ENCODE assay signal across 10 cellular contexts in genomic region chr1:63713627-63714481, GRCh38. TPM values are rescaled to one million over a fixed set of nuclear protein-coding genes. Genes with fewer than 3 reads are reported as not detected.
DNase-seq lines count a peak whose midpoint lies in the region; ATAC-seq and TF ChIP-seq lines count a peak whose summit lies in the region.
"Had no signal": no experiment of that assay in that cellular context is flagged by ENCODE, and none has a peak within 500 bp of the region (broad histone marks: within the 10 kb centered on the region; RNA-seq: fewer than 3 reads in every experiment).

No MANE protein-coding gene starts in this region.

- intact Hi-C loops in PC-3 (cut with micrococcal nuclease): no loop called here
- intact Hi-C loops in activated CD8-positive, alpha-beta T cell treated with anti-CD3 and anti-CD28 coated beads for 36 hours (cut with micrococcal nuclease): no loop called here
- intact Hi-C loops in naive thymus-derived CD4-positive, alpha-beta T cell (cut with micrococcal nuclease): no loop called here

- H3K4me3 Mint-ChIP-seq in activated CD8-positive, alpha-beta T cell treated with anti-CD3 and anti-CD28 coated beads for 36 hours: no peak overlapping the region
- no peak overlapping the region for H3K4me3 Mint-ChIP-seq in naive thymus-derived CD4-positive, alpha-beta T cell

- H3K9me2 ChIP-seq in PC-3 (replicated peaks; ENCODE audit: low read length): no peaks in the 10 kb centered on the region

- H3K27me3 ChIP-seq in PC-3 (ENCODE audit: low read length): no peaks in the 10 kb centered on the region
- no peaks in the 10 kb centered on the region for H3K27me3 ChIP-seq in naive thymus-derived CD4-positive, alpha-beta T cell (ENCODE audit: control insufficient read depth in 2 of 2, insufficient read depth in 2 of 2, low read length in 2 of 2)

- ATAC-seq in HG02610 (IDR thresholded peaks at IDR 0.05; ENCODE audit: unreplicated experiment) (peak; percentile 72), PC-3 (peak; percentile 91)
- no peak for ATAC-seq in activated CD8-positive, alpha-beta T cell treated with anti-CD3 and anti-CD28 coated beads for 36 hours
- no peak for ATAC-seq in naive thymus-derived CD4-positive, alpha-beta T cell

- POLR2A ChIA-PET in PC-3 (lab: Charles Lee; ENCODE audit: unreplicated experiment): no interaction called here
- POLR2A ChIA-PET in activated CD8-positive, alpha-beta T cell treated with anti-CD3 and anti-CD28 coated beads for 36 hours (lab: Charles Lee): interaction anchor here (0.7 kb wide), 1 partner anchor 735 kb away, joined by 3 read pairs; no protein-coding TSS in a partner anchor
- POLR2A ChIA-PET in naive thymus-derived CD4-positive, alpha-beta T cell (lab: Charles Lee): no interaction called here

- CTCF ChIA-PET in PC-3 (lab: Charles Lee): no interaction called here
- CTCF ChIA-PET in activated CD8-positive, alpha-beta T cell treated with anti-CD3 and anti-CD28 coated beads for 36 hours (lab: Charles Lee): no interaction called here
- CTCF ChIA-PET in naive thymus-derived CD4-positive, alpha-beta T cell (lab: Charles Lee): no interaction called here

- no peaks in the 10 kb centered on the region for H3K36me3 ChIP-seq in PC-3 (ENCODE audit: low read depth, low read length)
- H3K36me3 ChIP-seq in naive thymus-derived CD4-positive, alpha-beta T cell (ENCODE audit: control insufficient read depth in 2 of 3, insufficient read depth in 3 of 3, low read length in 3 of 3): no peaks in the 10 kb centered on the region

- H3F3A ChIP-seq in PC-3 (ENCODE audit: low read length, unreplicated experiment): no peaks in the 10 kb centered on the region

- H3K9me3 ChIP-seq in PC-3 (ENCODE audit: low read length): no peaks in the 10 kb centered on the region
- H3K9me3 ChIP-seq in naive thymus-derived CD4-positive, alpha-beta T cell (ENCODE audit: control insufficient read depth in 2 of 3, low read length in 3 of 3): no peaks in the 10 kb centered on the region

- peak overlapping the region; percentile 36 for H2AFZ ChIP-seq in PC-3 (ENCODE audit: low read length)

- peak; percentile 24 for DNase-seq in COLO829 (ENCODE audit: low spot score)
- DNase-seq in PC-3: peak; percentile 87
- peak; percentile 75 to 91 for DNase-seq in foreskin fibroblast
- no peak for DNase-seq in Ammon's horn (ENCODE audit: low spot score)
- no peak for DNase-seq in activated CD8-positive, alpha-beta T cell treated with anti-CD3 and anti-CD28 coated beads for 36 hours
- no peak for DNase-seq in naive thymus-derived CD4-positive, alpha-beta T cell
- no peak for DNase-seq in NCI-H2081 (lab: John Stamatoyannopoulos, UW)

- BruUV-seq in PC-3 (replicated peaks; lab: Mats Ljungman, UMichigan): no TSS peak

- no peaks in the 10 kb centered on the region for H3K79me2 ChIP-seq in PC-3 (ENCODE audit: low read length)

- no peak overlapping the region for H3K27ac Mint-ChIP-seq in activated CD8-positive, alpha-beta T cell treated with anti-CD3 and anti-CD28 coated beads for 36 hours
- no peak overlapping the region for H3K27ac Mint-ChIP-seq in naive thymus-derived CD4-positive, alpha-beta T cell
- H3K27ac Mint-ChIP-seq: activated naive CD4-positive, alpha-beta T cell treated with anti-CD3 and anti-CD28 coated beads, Interleukin-2, amount 50 U/mL, for 72 hours had no signal

- H3K4me3 ChIP-seq in PC-3 (ENCODE audit: low read length) (no peak overlapping the region; the same call in 1 of the 2 replicates), foreskin fibroblast (ENCODE audit: low read depth in 1 of 2, low read length in 2 of 2) (no peak overlapping the region)
- no peak overlapping the region for H3K4me3 ChIP-seq in naive thymus-derived CD4-positive, alpha-beta T cell (ENCODE audit: low read length)
- H3K4me3 ChIP-seq: SK-N-MC had no signal

- TF ChIP-seq CTCF in PC-3 (conservative IDR thresholded peaks at IDR 0.05; ENCODE audit: low read depth, low read length) (no peak), foreskin fibroblast (IDR thresholded peaks at IDR 0.05; ENCODE audit: low read depth, low read length) (no peak)
- TF ChIP-seq CTCF in activated CD8-positive, alpha-beta T cell treated with anti-CD3 and anti-CD28 coated beads for 36 hours (IDR thresholded peaks at IDR 0.05): no peak

- H3K36me3 Mint-ChIP-seq in activated CD8-positive, alpha-beta T cell treated with anti-CD3 and anti-CD28 coated beads for 36 hours (ENCODE audit: low read depth): no peaks in the 10 kb centered on the region
- no peaks in the 10 kb centered on the region for H3K36me3 Mint-ChIP-seq in naive thymus-derived CD4-positive, alpha-beta T cell
- H3K36me3 Mint-ChIP-seq: activated naive CD4-positive, alpha-beta T cell treated with anti-CD3 and anti-CD28 coated beads, Interleukin-2, amount 50 U/mL, for 72 hours had no signal

- peak overlapping the region; percentile 91 for H3K27ac ChIP-seq in PC-3 (ENCODE audit: low read length)
- H3K27ac ChIP-seq in naive thymus-derived CD4-positive, alpha-beta T cell (ENCODE audit: low read depth, low read length): no peak overlapping the region
- H3K27ac ChIP-seq: SK-N-MC had no signal

- H4K20me1 ChIP-seq in PC-3 (ENCODE audit: low read length): no peaks in the 10 kb centered on the region

- H3K27me3 Mint-ChIP-seq in activated CD8-positive, alpha-beta T cell treated with anti-CD3 and anti-CD28 coated beads for 36 hours: peaks cover 4% of the 10 kb centered on the region
- peaks cover 0 to 13% (median 5%) of the 10 kb centered on the region in 5 donors for H3K27me3 Mint-ChIP-seq in naive thymus-derived CD4-positive, alpha-beta T cell

- H3K4me1 ChIP-seq in PC-3 (ENCODE audit: insufficient read depth, low read length): peaks cover 24% of the 10 kb centered on the region
- no peaks in the 10 kb centered on the region for H3K4me1 ChIP-seq in naive thymus-derived CD4-positive, alpha-beta T cell (ENCODE audit: control insufficient read depth in 2 of 2, insufficient read depth in 2 of 2, low read length in 2 of 2)

- no peaks in the 10 kb centered on the region for H3K4me1 Mint-ChIP-seq in activated CD8-positive, alpha-beta T cell treated with anti-CD3 and anti-CD28 coated beads for 36 hours (ENCODE audit: low read depth)
- no peaks in the 10 kb centered on the region for H3K4me1 Mint-ChIP-seq in naive thymus-derived CD4-positive, alpha-beta T cell

- no peaks in the 10 kb centered on the region for H3K9me3 Mint-ChIP-seq in activated CD8-positive, alpha-beta T cell treated with anti-CD3 and anti-CD28 coated beads for 36 hours
- H3K9me3 Mint-ChIP-seq in naive thymus-derived CD4-positive, alpha-beta T cell: no peaks in the 10 kb centered on the region
- H3K9me3 Mint-ChIP-seq: activated naive CD4-positive, alpha-beta T cell treated with anti-CD3 and anti-CD28 coated beads, Interleukin-2, amount 50 U/mL, for 72 hours had no signal

- H3K4me2 ChIP-seq in PC-3 (ENCODE audit: low read length): peak overlapping the region; percentile 69

- peak overlapping the region; percentile 55 for H3K9ac ChIP-seq in PC-3 (ENCODE audit: low read length)

RNA-seq across cellular contexts. Expression of gene ROR1, which starts 60.0 kb away (rescaled TPM):
- 16.5 and 22.6 TPM in 2 replicates for total RNA-seq in PC-3 (2014; rRNA removed)
- total RNA-seq in activated CD8-positive, alpha-beta T cell treated with anti-CD3 and anti-CD28 coated beads for 36 hours: not detected
- under 1 TPM in 3 of 5 experiments, not detected in 2; 0.07 to 0.22 (median 0.16) TPM for total RNA-seq in naive thymus-derived CD4-positive, alpha-beta T cell
- polyA plus RNA-seq in naive thymus-derived CD4-positive, alpha-beta T cell: not detected

Comparison
In these comparisons a context has a peak if more than half of its experiments do, and no peak if none do; other contexts are left out.
1. DNase-seq: peak in COLO829 (single experiment), PC-3 (single experiment) and foreskin fibroblast (2 of 2); none in Ammon's horn (single experiment), activated CD8-positive, alpha-beta T cell treated with anti-CD3 and anti-CD28 coated beads for 36 hours (single experiment), naive thymus-derived CD4-positive, alpha-beta T cell (0 of 9) and NCI-H2081 (0 of 2).
2. ATAC-seq: peak in HG02610 (single experiment) and PC-3 (single experiment); none in activated CD8-positive, alpha-beta T cell treated with anti-CD3 and anti-CD28 coated beads for 36 hours (single experiment) and naive thymus-derived CD4-positive, alpha-beta T cell (single experiment).
3. RNA of gene ROR1, which starts 60.0 kb away (total RNA-seq): 16.5 to 22.6 TPM in PC-3; 0.07 to 0.22 TPM in naive thymus-derived CD4-positive, alpha-beta T cell and not detected in activated CD8-positive, alpha-beta T cell treated with anti-CD3 and anti-CD28 coated beads for 36 hours; every median in the first group is over 10 times any median in the second.